ENCODE assay signal across 1 cellular context in the genomic region with DNA sequence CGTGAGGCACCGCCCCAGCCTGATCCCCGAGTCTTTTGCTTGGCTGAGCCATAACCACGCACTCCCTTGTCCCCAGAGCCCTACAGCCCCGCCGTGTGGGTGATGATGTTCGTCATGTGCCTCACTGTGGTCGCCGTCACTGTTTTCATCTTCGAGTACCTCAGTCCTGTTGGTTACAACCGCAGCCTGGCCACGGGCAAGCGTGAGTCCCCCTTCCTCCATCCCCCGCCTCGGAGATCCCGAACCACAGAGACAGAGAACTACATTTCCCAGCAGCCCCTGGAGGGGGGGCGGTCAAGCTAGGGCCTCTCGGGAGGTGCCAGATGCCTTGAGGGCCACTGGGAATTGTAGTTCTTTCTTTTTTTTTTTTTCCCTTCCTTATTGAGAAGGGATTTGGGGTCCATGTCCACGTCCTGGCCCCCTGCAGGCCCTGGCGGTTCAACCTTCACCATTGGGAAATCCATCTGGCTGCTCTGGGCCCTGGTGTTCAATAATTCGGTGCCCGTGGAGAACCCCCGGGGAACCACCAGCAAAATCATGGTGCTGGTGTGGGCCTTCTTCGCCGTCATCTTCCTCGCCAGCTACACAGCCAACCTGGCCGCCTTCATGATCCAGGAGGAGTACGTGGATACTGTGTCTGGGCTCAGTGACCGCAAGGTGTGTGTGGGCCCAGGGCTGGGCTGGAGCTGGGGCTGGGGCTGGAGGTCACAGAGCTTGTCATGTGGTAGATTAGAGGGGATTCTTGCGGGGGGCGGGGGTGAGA.
TF ChIP-seq lines count a peak whose summit lies in the region.

No MANE protein-coding gene starts in this region.

TF ChIP-seq in K562, 482 proteins besides CTCF, POLR2A, EP300 and RAD21 (continued from another document):
- TF ChIP-seq, protein P1, sequence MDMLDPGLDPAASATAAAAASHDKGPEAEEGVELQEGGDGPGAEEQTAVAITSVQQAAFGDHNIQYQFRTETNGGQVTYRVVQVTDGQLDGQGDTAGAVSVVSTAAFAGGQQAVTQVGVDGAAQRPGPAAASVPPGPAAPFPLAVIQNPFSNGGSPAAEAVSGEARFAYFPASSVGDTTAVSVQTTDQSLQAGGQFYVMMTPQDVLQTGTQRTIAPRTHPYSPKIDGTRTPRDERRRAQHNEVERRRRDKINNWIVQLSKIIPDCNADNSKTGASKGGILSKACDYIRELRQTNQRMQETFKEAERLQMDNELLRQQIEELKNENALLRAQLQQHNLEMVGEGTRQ (CRISPR knock-in tag; IDR thresholded peaks at IDR 0.05) = no peak
- TF ChIP-seq, protein P2, sequence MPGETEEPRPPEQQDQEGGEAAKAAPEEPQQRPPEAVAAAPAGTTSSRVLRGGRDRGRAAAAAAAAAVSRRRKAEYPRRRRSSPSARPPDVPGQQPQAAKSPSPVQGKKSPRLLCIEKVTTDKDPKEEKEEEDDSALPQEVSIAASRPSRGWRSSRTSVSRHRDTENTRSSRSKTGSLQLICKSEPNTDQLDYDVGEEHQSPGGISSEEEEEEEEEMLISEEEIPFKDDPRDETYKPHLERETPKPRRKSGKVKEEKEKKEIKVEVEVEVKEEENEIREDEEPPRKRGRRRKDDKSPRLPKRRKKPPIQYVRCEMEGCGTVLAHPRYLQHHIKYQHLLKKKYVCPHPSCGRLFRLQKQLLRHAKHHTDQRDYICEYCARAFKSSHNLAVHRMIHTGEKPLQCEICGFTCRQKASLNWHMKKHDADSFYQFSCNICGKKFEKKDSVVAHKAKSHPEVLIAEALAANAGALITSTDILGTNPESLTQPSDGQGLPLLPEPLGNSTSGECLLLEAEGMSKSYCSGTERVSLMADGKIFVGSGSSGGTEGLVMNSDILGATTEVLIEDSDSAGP (CRISPR knock-in tag; IDR thresholded peaks at IDR 0.05) = no peak
- no peak for TF ChIP-seq MED1 (CRISPR knock-in tag; IDR thresholded peaks at IDR 0.05; ENCODE audit: borderline replicate concordance)
TF ChIP-seq in K562: peak in this region for 16.
